Comparison of ENCODE assay signal across 2 cellular contexts in genomic region chr22:40621309-40622151, GRCh38.
TF ChIP-seq lines count a peak whose summit lies in the region.

No MANE protein-coding gene starts in this region.

TF ChIP-seq in HCT116, 20 proteins besides CTCF, POLR2A, EP300 and RAD21:
- TF ChIP-seq ELF1 (IDR thresholded peaks at IDR 0.05; ENCODE audit: borderline replicate concordance, low read depth) (no peak), ZFX (IDR thresholded peaks at IDR 0.05) (no peak), POLR2AphosphoS5 (IDR thresholded peaks at IDR 0.05; ENCODE audit: low read depth, low read length) (no peak), ZNF274 (IDR thresholded peaks at IDR 0.05; ENCODE audit: low read depth, low read length) (no peak), SRF (IDR thresholded peaks at IDR 0.05; ENCODE audit: low read depth) (no peak), CEBPB (IDR thresholded peaks at IDR 0.05; ENCODE audit: low read depth) (no peak), ATF3 (IDR thresholded peaks at IDR 0.05) (no peak), SP1 (IDR thresholded peaks at IDR 0.05; ENCODE audit: low read depth) (no peak), SIN3A (IDR thresholded peaks at IDR 0.05; ENCODE audit: low read depth) (no peak), EZH2 (IDR thresholded peaks at IDR 0.05) (no peak), ZBTB33 (IDR thresholded peaks at IDR 0.05; ENCODE audit: extremely low read depth, insufficient replicate concordance, low read length) (no peak)

TF ChIP-seq in HepG2, 621 proteins besides CTCF, POLR2A, EP300 and RAD21:
- TF ChIP-seq ZNF350 (CRISPR knock-in tag; IDR thresholded peaks at IDR 0.05; ENCODE audit: borderline replicate concordance, low read depth): no peak
- TF ChIP-seq ZNF557 (CRISPR knock-in tag; IDR thresholded peaks at IDR 0.05): no peak
- no peak for TF ChIP-seq ZNF780A (CRISPR knock-in tag; IDR thresholded peaks at IDR 0.05)
- no peak for TF ChIP-seq FOXP1 (IDR thresholded peaks at IDR 0.05)
- TF ChIP-seq FOXP1 (CRISPR knock-in tag; IDR thresholded peaks at IDR 0.05): no peak
- no peak for TF ChIP-seq HCFC1 (IDR thresholded peaks at IDR 0.05; ENCODE audit: low read depth, low read length)
- TF ChIP-seq TCF7 (IDR thresholded peaks at IDR 0.05; ENCODE audit: low read depth): no peak
- 0 out of 2 replicates have a peak, but pooled peaks have one; percentile 9 for TF ChIP-seq SAP130 (CRISPR knock-in tag; IDR thresholded peaks at IDR 0.05; ENCODE audit: low read depth)
- no peak for TF ChIP-seq ZNF788 (CRISPR knock-in tag; IDR thresholded peaks at IDR 0.05; ENCODE audit: borderline replicate concordance)
- no peak for TF ChIP-seq IKZF5 (CRISPR knock-in tag; IDR thresholded peaks at IDR 0.05)
- peak; percentile 60 for TF ChIP-seq CEBPB (IDR thresholded peaks at IDR 0.05; ENCODE audit: borderline replicate concordance, low read depth, low read length)
